2 cellular contexts compared by ENCODE assay signal in genomic region chrX:13798184-13798583, GRCh38.
TF ChIP-seq lines count a peak whose summit lies in the region.

No MANE protein-coding gene starts in this region.

TF ChIP-seq in HEK293, 187 proteins besides CTCF, POLR2A, EP300 and RAD21 (continued from another document):
- no peak for TF ChIP-seq ZBTB49 (tag by site-specific recombination; IDR thresholded peaks at IDR 0.05; ENCODE audit: low read depth)
TF ChIP-seq in HEK293: peak in this region for 1.

TF ChIP-seq in HepG2, 621 proteins besides CTCF, POLR2A, EP300 and RAD21 (continued from another document):
- TF ChIP-seq ZNF75D (CRISPR knock-in tag; IDR thresholded peaks at IDR 0.05; ENCODE audit: borderline replicate concordance) (no peak), ZNF747 (CRISPR knock-in tag; IDR thresholded peaks at IDR 0.05; ENCODE audit: borderline replicate concordance) (no peak), PRPF4 (IDR thresholded peaks at IDR 0.05; ENCODE audit: low read depth, low read length, poor library complexity, severe bottlenecking) (no peak), NR2F2 (IDR thresholded peaks at IDR 0.05; ENCODE audit: borderline replicate concordance, low read depth) (no peak)
